24 cellular contexts compared by ENCODE assay signal in the genomic region with DNA sequence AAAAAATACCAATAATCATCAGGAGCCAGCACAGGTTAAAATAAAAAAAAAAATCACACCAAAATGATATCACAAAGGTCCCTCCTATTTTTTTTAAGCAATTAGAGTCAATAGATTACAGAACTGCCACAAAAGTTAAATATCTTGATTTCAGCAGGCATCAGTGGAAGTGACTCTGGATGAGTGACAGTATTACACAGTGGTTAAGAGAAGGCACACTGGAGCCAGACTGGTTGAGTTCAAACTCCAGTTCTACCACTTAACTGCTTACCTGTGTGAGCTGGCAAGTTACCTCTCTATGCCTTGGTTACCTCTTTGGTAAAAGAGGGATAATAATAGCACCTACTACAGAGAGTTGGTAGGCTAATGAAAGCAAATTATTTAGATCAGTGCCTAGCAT.
DNase-seq lines count a peak whose midpoint lies in the region; ATAC-seq, FAIRE-seq and TF ChIP-seq lines count a peak whose summit lies in the region.
"Had no signal": no experiment of that assay in that cellular context is flagged by ENCODE, and none has a peak within 500 bp of the region (broad histone marks: within the 10 kb centered on the region; RNA-seq: fewer than 3 reads in every experiment).

No MANE protein-coding gene starts in this region.

- no peak overlapping the region for H2AK9ac ChIP-seq in IMR-90 (replicated peaks; ENCODE audit: low read depth, low read length, poor library complexity)

- H3K4ac ChIP-seq in IMR-90 (ENCODE audit: low read depth, low read length) = 0 out of 2 replicates have a peak overlapping the region, but pooled peaks have one; percentile 3

- H3K4me3 Mint-ChIP-seq in activated T-cell treated with anti-CD3 and anti-CD28 coated beads, Interleukin-2, amount 50 U/mL, for 72 hours = no peak overlapping the region
- no peak overlapping the region for H3K4me3 Mint-ChIP-seq in activated T-cell treated with anti-CD3 and anti-CD28 coated beads, Interleukin-2, amount 50 U/mL, for 24 hours
- no peak overlapping the region for H3K4me3 Mint-ChIP-seq in astrocyte (ENCODE audit: unreplicated experiment)
- H3K4me3 Mint-ChIP-seq: CD8-positive, alpha-beta T cell; GM23338; H9 had no signal

- H3K9ac ChIP-seq in IMR-90 (ENCODE audit: low read depth, low read length) (no peak overlapping the region), astrocyte (ENCODE audit: low read length) (no peak overlapping the region), smooth muscle cell (ENCODE audit: low read depth) (no peak overlapping the region)
- H3K9ac ChIP-seq: BLaER1 treated with 17β-estradiol and CSF1 and Interleukin-3, amounts not matched to agents 10 nM and 100 nM had no signal

- H3K27ac ChIP-seq in IMR-90 (ENCODE audit: insufficient read depth, low read length) (no peak overlapping the region), astrocyte (ENCODE audit: low read depth, low read length) (no peak overlapping the region), smooth muscle cell (ENCODE audit: low read depth) (peak overlapping the region; percentile 8)
- H3K27ac ChIP-seq: SJSA1 had no signal

- peaks cover 11% of the 10 kb centered on the region for H3K4me1 Mint-ChIP-seq in activated T-cell treated with anti-CD3 and anti-CD28 coated beads, Interleukin-2, amount 50 U/mL, for 72 hours (ENCODE audit: low read depth)
- H3K4me1 Mint-ChIP-seq in activated T-cell treated with anti-CD3 and anti-CD28 coated beads, Interleukin-2, amount 50 U/mL, for 24 hours (ENCODE audit: low read depth) = peaks cover 7% of the 10 kb centered on the region
- peaks cover 7% of the 10 kb centered on the region for H3K4me1 Mint-ChIP-seq in astrocyte (ENCODE audit: low read depth, unreplicated experiment)
- H3K4me1 Mint-ChIP-seq: GM23338 had no signal

- H3K56ac ChIP-seq in IMR-90 (ENCODE audit: extremely low read depth, insufficient read depth, low read length) = no peak overlapping the region

- no peaks in the 10 kb centered on the region for H3K9me3 Mint-ChIP-seq in activated T-cell treated with anti-CD3 and anti-CD28 coated beads, Interleukin-2, amount 50 U/mL, for 72 hours
- no peaks in the 10 kb centered on the region for H3K9me3 Mint-ChIP-seq in activated T-cell treated with anti-CD3 and anti-CD28 coated beads, Interleukin-2, amount 50 U/mL, for 24 hours
- H3K9me3 Mint-ChIP-seq in astrocyte (ENCODE audit: unreplicated experiment) = no peaks in the 10 kb centered on the region
- H3K9me3 Mint-ChIP-seq: CD8-positive, alpha-beta T cell; GM23338; H9 had no signal

- no peak overlapping the region for H4K91ac ChIP-seq in IMR-90 (ENCODE audit: insufficient read depth, low read depth, low read length)

- H3K36me3 ChIP-seq in IMR-90 (ENCODE audit: control insufficient read depth, insufficient read depth, low read length) = no peaks in the 10 kb centered on the region
- H3K36me3 ChIP-seq in astrocyte (ENCODE audit: insufficient read depth, low read length) = no peaks in the 10 kb centered on the region
- H3K36me3 ChIP-seq in smooth muscle cell (ENCODE audit: low read depth) = no peaks in the 10 kb centered on the region
- H3K36me3 ChIP-seq: SJSA1 had no signal

- H4K20me1 ChIP-seq in IMR-90 (ENCODE audit: insufficient read depth, low read length) = no peaks in the 10 kb centered on the region
- H4K20me1 ChIP-seq in astrocyte (ENCODE audit: insufficient read depth, low read length) = no peaks in the 10 kb centered on the region
- no peaks in the 10 kb centered on the region for H4K20me1 ChIP-seq in smooth muscle cell (ENCODE audit: low read depth)
- H4K20me1 ChIP-seq: BLaER1 treated with 17β-estradiol and CSF1 and Interleukin-3, amounts not matched to agents 10 nM and 100 nM had no signal

- FAIRE-seq in astrocyte (lab: Jason Lieb, UNC) = no peak
- FAIRE-seq: GM12878, RCC 7860 had no signal

- TF ChIP-seq CTCF in IMR-90 (conservative IDR thresholded peaks at IDR 0.05; ENCODE audit: low read depth, low read length) (no peak), astrocyte (IDR thresholded peaks at IDR 0.05; ENCODE audit: insufficient read depth, low read depth, low read length) (no peak), smooth muscle cell (IDR thresholded peaks at IDR 0.05; ENCODE audit: borderline replicate concordance, insufficient read depth, poor library complexity, severe bottlenecking) (no peak)

- 0 out of 2 replicates have a peak overlapping the region, but pooled peaks have one; percentile 24 for H3K14ac ChIP-seq in IMR-90 (replicated peaks; ENCODE audit: low read depth, low read length)

- intact Hi-C loops in IMR-90 (cut with micrococcal nuclease) = no loop called here

- no peak for TF ChIP-seq POLR2A in IMR-90 (IDR thresholded peaks at IDR 0.05; ENCODE audit: low read depth, low read length)

- POLR2A ChIA-PET in IMR-90 (lab: Charles Lee; ENCODE audit: unreplicated experiment) = no interaction called here

- peak overlapping the region; percentile 19; the same call in 2 of the 3 replicates for H2BK15ac ChIP-seq in IMR-90 (ENCODE audit: low read depth, low read length)

- H4K8ac ChIP-seq in IMR-90 (ENCODE audit: low read depth in 2 of 2, low read length in 2 of 2) = no peak overlapping the region

- H3K9me3 ChIP-seq in IMR-90 (ENCODE audit: control insufficient read depth, insufficient read depth, low read length) = no peaks in the 10 kb centered on the region
- H3K9me3 ChIP-seq in astrocyte (ENCODE audit: insufficient read depth, low read depth, low read length) = no peaks in the 10 kb centered on the region
- no peaks in the 10 kb centered on the region for H3K9me3 ChIP-seq in smooth muscle cell (replicated peaks; ENCODE audit: low read depth)
- H3K9me3 ChIP-seq: Caco-2, SJSA1 had no signal

- no peak overlapping the region for H4K5ac ChIP-seq in IMR-90 (ENCODE audit: low read depth, low read length)

- DNase-seq in activated T-cell treated with anti-CD3 and anti-CD28 coated beads, Interleukin-2, amount 50 U/mL, for 72 hours = no peak
- no peak for DNase-seq in activated T-cell treated with anti-CD3 and anti-CD28 coated beads, Interleukin-2, amount 50 U/mL, for 24 hours
- no peak for DNase-seq in IMR-90
- no peak for DNase-seq in astrocyte (ENCODE audit: low read depth)
- no peak for DNase-seq in smooth muscle cell (lab: John Stamatoyannopoulos, UW; ENCODE audit: unreplicated experiment)
- DNase-seq in NCI-H526 treated with DMSO at 0.1 percent for 48 hours (lab: John Stamatoyannopoulos, UW) = no peak
- DNase-seq in NCI-H82 (lab: John Stamatoyannopoulos, UW) = no peak
- no peak for DNase-seq in NCI-H526 (lab: John Stamatoyannopoulos, UW)
- DNase-seq: Caco-2; CD8-positive, alpha-beta T cell; H9; Kasumi-1; NCI-H1105; NCI-H146; NCI-H1930; NCI-H2107; NCI-H446; NCI-H524 treated with DMSO at 0.1 percent for 48 hours; Right ventricle myocardium superior had no signal

- no peak overlapping the region for H3K4me2 ChIP-seq in IMR-90 (ENCODE audit: low read depth, low read length)
- no peak overlapping the region for H3K4me2 ChIP-seq in astrocyte (ENCODE audit: low read length)
- no peak overlapping the region for H3K4me2 ChIP-seq in smooth muscle cell
- H3K4me2 ChIP-seq: GM23338 had no signal

- H2BK5ac ChIP-seq in IMR-90 (ENCODE audit: low read depth, low read length, poor library complexity, severe bottlenecking) = no peak overlapping the region

- H3K9me1 ChIP-seq in IMR-90 (ENCODE audit: insufficient read depth, low read length) = peaks cover 6% of the 10 kb centered on the region; the same call in 1 of the 2 replicates

- H3K27ac Mint-ChIP-seq in activated T-cell treated with anti-CD3 and anti-CD28 coated beads, Interleukin-2, amount 50 U/mL, for 72 hours = peak overlapping the region; percentile 19
- no peak overlapping the region for H3K27ac Mint-ChIP-seq in activated T-cell treated with anti-CD3 and anti-CD28 coated beads, Interleukin-2, amount 50 U/mL, for 24 hours
- peak overlapping the region; percentile 67 for H3K27ac Mint-ChIP-seq in astrocyte (ENCODE audit: unreplicated experiment)
- H3K27ac Mint-ChIP-seq: CD8-positive, alpha-beta T cell; GM23338; H9 had no signal

- no peak for ATAC-seq in activated T-cell treated with anti-CD3 and anti-CD28 coated beads, Interleukin-2, amount 50 U/mL, for 72 hours (replicated peaks in 1 of 2)
- no peak for ATAC-seq in IMR-90 (ENCODE audit: low read depth)
- ATAC-seq: CD8-positive, alpha-beta T cell; GM12878; GM23338 had no signal

- H3K4me1 ChIP-seq in IMR-90 (ENCODE audit: control insufficient read depth, insufficient read depth, low read length) = peaks cover 2% of the 10 kb centered on the region; the same call in 1 of the 2 replicates
- H3K4me1 ChIP-seq in astrocyte (ENCODE audit: insufficient read depth, low read length) = no peaks in the 10 kb centered on the region
- peaks cover 4% of the 10 kb centered on the region for H3K4me1 ChIP-seq in smooth muscle cell (ENCODE audit: low read depth)
- H3K4me1 ChIP-seq: Caco-2 had no signal

- H3K79me2 ChIP-seq in astrocyte (ENCODE audit: insufficient read depth, low read length) (no peaks in the 10 kb centered on the region), smooth muscle cell (ENCODE audit: low read depth) (no peaks in the 10 kb centered on the region)

- H3K18ac ChIP-seq in IMR-90 (ENCODE audit: low read depth, low read length) = 0 out of 2 replicates have a peak overlapping the region, but pooled peaks have one; percentile 52

- in situ Hi-C loops in IMR-90 (cut with MboI; ENCODE audit: low sequenced_read_pairs) = no loop called here

- H2AFZ ChIP-seq in IMR-90 (replicated peaks; ENCODE audit: low read length, poor library complexity) (no peak overlapping the region), astrocyte (ENCODE audit: low read depth, low read length) (no peak overlapping the region), smooth muscle cell (ENCODE audit: low read depth) (no peak overlapping the region)
- H2AFZ ChIP-seq: GM23338 had no signal

- no peaks in the 10 kb centered on the region for H3K27me3 Mint-ChIP-seq in activated T-cell treated with anti-CD3 and anti-CD28 coated beads, Interleukin-2, amount 50 U/mL, for 72 hours (ENCODE audit: low read depth)
- H3K27me3 Mint-ChIP-seq in activated T-cell treated with anti-CD3 and anti-CD28 coated beads, Interleukin-2, amount 50 U/mL, for 24 hours = no peaks in the 10 kb centered on the region
- no peaks in the 10 kb centered on the region for H3K27me3 Mint-ChIP-seq in astrocyte (ENCODE audit: low read depth, unreplicated experiment)

- no peak overlapping the region for H2BK120ac ChIP-seq in IMR-90 (ENCODE audit: low read depth, low read length)

- H3K36me3 Mint-ChIP-seq in activated T-cell treated with anti-CD3 and anti-CD28 coated beads, Interleukin-2, amount 50 U/mL, for 72 hours (ENCODE audit: insufficient read depth in 2 of 2) = peaks cover 2 to 8% of the 10 kb centered on the region in 2 donors
- peaks cover 29% of the 10 kb centered on the region for H3K36me3 Mint-ChIP-seq in activated T-cell treated with anti-CD3 and anti-CD28 coated beads, Interleukin-2, amount 50 U/mL, for 24 hours (ENCODE audit: low read depth)
- peaks cover 2% of the 10 kb centered on the region for H3K36me3 Mint-ChIP-seq in astrocyte (ENCODE audit: low read depth, unreplicated experiment)

- H2BK20ac ChIP-seq in IMR-90 (ENCODE audit: low read depth, low read length) = 0 out of 2 replicates have a peak overlapping the region, but pooled peaks have one; percentile 27

- H3K27me3 ChIP-seq in IMR-90 (ENCODE audit: control insufficient read depth, insufficient read depth, low read length) (no peaks in the 10 kb centered on the region), astrocyte (ENCODE audit: insufficient read depth, low read length) (no peaks in the 10 kb centered on the region), smooth muscle cell (ENCODE audit: low read depth) (no peaks in the 10 kb centered on the region)
- H3K27me3 ChIP-seq: BLaER1 treated with 17β-estradiol and CSF1 and Interleukin-3, amounts not matched to agents 10 nM and 100 nM; SJSA1 had no signal

- no peak overlapping the region for H2AK5ac ChIP-seq in IMR-90 (ENCODE audit: low read depth, low read length)

- no peak for TF ChIP-seq RAD21 in IMR-90 (IDR thresholded peaks at IDR 0.05; ENCODE audit: low read length)

- peaks cover 0 to 17% of the 10 kb centered on the region in 2 experiments; a peak in 2 of 4 replicates for H3K79me1 ChIP-seq in IMR-90 (ENCODE audit: low read depth in 1 of 2, low read length in 2 of 2)

- no peak overlapping the region for H3K23ac ChIP-seq in IMR-90 (ENCODE audit: low read depth, low read length)

- CTCF ChIA-PET in IMR-90 (lab: Yijun Ruan, JAX) = interaction anchor here (0.6 to 0.7 kb wide), 2 partner anchors 31 to 38 kb away, joined by 4 to 7 read pairs; no protein-coding TSS in a partner anchor

- dilution Hi-C loops in IMR-90 (cut with HindIII; ENCODE audit: low sequenced_read_pairs, unreplicated experiment) = no loop called here

- H3F3A ChIP-seq in smooth muscle cell (ENCODE audit: low read depth) = no peaks in the 10 kb centered on the region

- H3K4me3 ChIP-seq in IMR-90 (ENCODE audit: insufficient read depth, low read depth, low read length) (no peak overlapping the region), astrocyte (ENCODE audit: insufficient read depth, low read depth, low read length) (no peak overlapping the region), smooth muscle cell (no peak overlapping the region)
- H3K4me3 ChIP-seq: BLaER1 treated with 17β-estradiol and CSF1 and Interleukin-3, amounts not matched to agents 10 nM and 100 nM; GM12878; GM23338; SJSA1 had no signal

- no TSS peak for BruUV-seq in IMR-90 (replicated peaks; lab: Mats Ljungman, UMichigan)
